In the genomic region with DNA sequence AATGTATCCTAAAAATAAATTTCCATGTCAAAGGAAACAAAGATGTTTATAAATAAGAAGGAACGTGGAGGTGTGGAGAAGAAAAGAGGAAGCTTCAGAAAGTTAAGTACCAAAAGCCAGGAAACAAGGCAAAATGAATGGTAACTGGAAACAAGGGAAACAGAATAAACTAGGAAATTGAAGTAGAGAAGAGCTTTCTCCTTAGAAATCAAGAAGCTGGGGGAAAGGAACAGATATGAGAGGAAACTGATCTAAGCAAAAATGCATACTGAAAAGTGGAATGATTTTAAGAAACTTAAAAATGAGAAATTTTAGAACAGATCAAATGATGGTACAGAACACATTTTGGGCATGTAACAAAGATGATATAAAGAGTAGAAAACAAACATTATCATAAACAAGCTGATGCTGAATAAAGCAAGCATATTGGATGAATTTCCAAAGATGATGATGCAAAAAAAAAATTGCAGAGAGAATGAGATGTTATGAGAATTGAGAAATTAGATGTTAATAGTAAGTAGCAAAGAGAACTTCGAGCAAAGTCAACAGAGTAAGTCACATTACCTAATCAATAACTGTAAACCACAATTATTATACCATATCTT, we compare ENCODE assay signal across 9 cellular contexts. TPM values are rescaled to one million over a fixed set of nuclear protein-coding genes. Genes with fewer than 3 reads are reported as not detected.
DNase-seq lines count a peak whose midpoint lies in the region; FAIRE-seq and TF ChIP-seq lines count a peak whose summit lies in the region.
"Had no signal": no experiment of that assay in that cellular context is flagged by ENCODE, and none has a peak within 500 bp of the region (broad histone marks: within the 10 kb centered on the region; RNA-seq: fewer than 3 reads in every experiment).

No MANE protein-coding gene starts in this region.

- CTCF ChIA-PET in endothelial cell of umbilical vein (lab: Charles Lee): interaction anchor here (1.0 to 3.4 kb wide), 4 partner anchors 11 to 732 kb away, joined by 3 to 32 read pairs (median 5); no protein-coding TSS in a partner anchor

- intact Hi-C loops in endothelial cell of umbilical vein (cut with micrococcal nuclease): loop anchor here (5.0 to 10.0 kb wide), 3 partner anchors 246 to 612 kb away; no protein-coding TSS in a partner anchor
- intact Hi-C loops in sigmoid colon (cut with DNase I): loop anchor here (2.0 to 10.0 kb wide), 3 partner anchors 112 to 612 kb away; partner anchors contain the start of gene NDUFB2

- peaks cover 12% of the 10 kb centered on the region for H3K4me1 ChIP-seq in endothelial cell of umbilical vein (ENCODE audit: control insufficient read depth, extremely low read depth, insufficient read depth, low read length)
- peaks cover 3 to 42% (median 23%) of the 10 kb centered on the region in 4 donors for H3K4me1 ChIP-seq in sigmoid colon

- H3K9me1 ChIP-seq in endothelial cell of umbilical vein (replicated peaks; ENCODE audit: control insufficient read depth, extremely low read depth, insufficient read depth, low read length): no peaks in the 10 kb centered on the region

- no peak overlapping the region for H3K27ac ChIP-seq in endothelial cell of umbilical vein (ENCODE audit: insufficient read depth, low read depth, low read length)
- H3K27ac ChIP-seq in sigmoid colon: peak overlapping the region in 3 of 4 donors; percentile 96 to 100 (median 99)

- dilution Hi-C loops in endothelial cell of umbilical vein (cut with MboI; ENCODE audit: extremely low pct_ligation_motif_present, low sequenced_read_pairs): no loop called here

- H3K27me3 ChIP-seq in MG63 (no peaks in the 10 kb centered on the region), endothelial cell of umbilical vein (ENCODE audit: control insufficient read depth in 2 of 2, insufficient read depth in 2 of 2, low read length in 2 of 2) (peaks cover 0 to 2% of the 10 kb centered on the region in 2 experiments), sigmoid colon (no peaks in the 10 kb centered on the region)
- H3K27me3 ChIP-seq: pancreas had no signal

- H2AFZ ChIP-seq in endothelial cell of umbilical vein (ENCODE audit: low read depth, low read length): no peak overlapping the region

- no TSS peak for BruUV-seq in endothelial cell of umbilical vein (replicated peaks; lab: Mats Ljungman, UMichigan)

- H3K79me2 ChIP-seq in endothelial cell of umbilical vein (ENCODE audit: control insufficient read depth, insufficient read depth, low read length): peaks cover 62% of the 10 kb centered on the region

- no peaks in the 10 kb centered on the region for H3K9me3 ChIP-seq in MG63
- H3K9me3 ChIP-seq in endothelial cell of umbilical vein (replicated peaks; ENCODE audit: control insufficient read depth, insufficient read depth, low read length): no peaks in the 10 kb centered on the region
- H3K9me3 ChIP-seq in sigmoid colon: no peaks in the 10 kb centered on the region
- H3K9me3 ChIP-seq: pancreas had no signal

- H4K20me1 ChIP-seq in endothelial cell of umbilical vein (replicated peaks; ENCODE audit: control insufficient read depth, extremely low read depth, insufficient read depth, low read length): peaks cover 2% of the 10 kb centered on the region

- no peak for TF ChIP-seq EP300 in sigmoid colon (IDR thresholded peaks at IDR 0.05)

- WGBS in sigmoid colon, 2 donors: 51 to 54% methylated on average over 2 of the region's 2 CpGs

- FAIRE-seq in endothelial cell of umbilical vein (lab: Jason Lieb, UNC): no peak
- FAIRE-seq: pancreas had no signal

- peak; percentile 37 for DNase-seq in G401 (ENCODE audit: low spot score)
- DNase-seq in MG63: no peak
- DNase-seq in endothelial cell of umbilical vein (ENCODE audit: low read depth, low spot score): no peak
- no peak for DNase-seq in sigmoid colon
- no peak for DNase-seq in activated naive CD4-positive, alpha-beta T cell (lab: John Stamatoyannopoulos, UW)
- no peak for DNase-seq in GOT3 (lab: John Stamatoyannopoulos, UW)
- no peak for DNase-seq in NCI-H510A treated with DMSO at 0.1 percent for 48 hours (lab: John Stamatoyannopoulos, UW)
- DNase-seq: activated naive CD4-positive, alpha-beta T cell treated with anti-CD3 and anti-CD28 coated beads, Interleukin-2, amount 50 U/mL, for 16 hours had no signal

- in situ Hi-C loops in G401 (cut with HindIII; ENCODE audit: low sequenced_read_pairs): no loop called here

- no peak for TF ChIP-seq POLR2A in endothelial cell of umbilical vein (IDR thresholded peaks at IDR 0.05; ENCODE audit: low read depth, low read length)
- no peak for TF ChIP-seq POLR2A in sigmoid colon (IDR thresholded peaks at IDR 0.05)

- peak overlapping the region; percentile 100 for H3K4me2 ChIP-seq in endothelial cell of umbilical vein (ENCODE audit: insufficient read depth, low read length)

- H3K36me3 ChIP-seq in MG63 (no peaks in the 10 kb centered on the region), endothelial cell of umbilical vein (ENCODE audit: control insufficient read depth in 2 of 2, extremely low read depth in 1 of 2, insufficient read depth in 2 of 2, low read length in 2 of 2) (no peaks in the 10 kb centered on the region), sigmoid colon (no peaks in the 10 kb centered on the region)
- H3K36me3 ChIP-seq: pancreas had no signal

- no peak for TF ChIP-seq CTCF in endothelial cell of umbilical vein (IDR thresholded peaks at IDR 0.05; ENCODE audit: extremely low read depth in 1 of 2, insufficient read depth in 1 of 2, low read depth in 1 of 2, low read length in 2 of 2)
- TF ChIP-seq CTCF in sigmoid colon (IDR thresholded peaks at IDR 0.05): no peak

- peak overlapping the region; percentile 97 for H3K9ac ChIP-seq in endothelial cell of umbilical vein (replicated peaks; ENCODE audit: extremely low read depth, insufficient read depth, low read length)

- POLR2A ChIA-PET in endothelial cell of umbilical vein (lab: Charles Lee): interaction anchor here (0.5 to 0.6 kb wide), 2 partner anchors 70 to 861 kb away, joined by 3 to 4 read pairs; no protein-coding TSS in a partner anchor

- H3K4me3 ChIP-seq in MG63 (peak overlapping the region; percentile 81), endothelial cell of umbilical vein (replicated peaks in 1 of 3; ENCODE audit: insufficient read depth in 1 of 3, low read depth in 1 of 3, low read length in 3 of 3) (peak overlapping the region in 1 of 3 experiments; percentile 88), sigmoid colon (peak overlapping the region in 2 of 4 donors; percentile 91 to 94)

TF ChIP-seq in endothelial cell of umbilical vein, 7 proteins besides CTCF, POLR2A, EP300 and RAD21:
- no peak for TF ChIP-seq JUN (IDR thresholded peaks at IDR 0.05; ENCODE audit: borderline replicate concordance, insufficient read depth, insufficient read length, low read depth)

RNA-seq across cellular contexts. Expression of gene BRAF, which starts 1.9 kb away (rescaled TPM):
- total RNA-seq in G401 (2014; rRNA removed; shearing (Covaris generic)): 11.4 and 20.0 TPM in 2 replicates
- 4.2 TPM in 2 replicates for total RNA-seq in MG63 (2014; rRNA removed; shearing (Covaris generic); ENCODE audit: low replicate concordance)
- total RNA-seq in endothelial cell of umbilical vein (25.7 and 26.2 TPM in 2 replicates), sigmoid colon (10 to 100 TPM; 43.1 to 64.8 (median 54.5) TPM)
- polyA plus RNA-seq in endothelial cell of umbilical vein (6.4 and 6.6 TPM in 2 replicates), sigmoid colon (1 to 10 TPM; 4.8 to 7.5 (median 4.9) TPM)
- 6.1 and 6.4 TPM in 2 replicates for polyA plus RNA-seq in endothelial cell of umbilical vein (2011; cell fraction: cytosol; rRNA removed)
- polyA plus RNA-seq in endothelial cell of umbilical vein (2011; cell fraction: nucleus; rRNA removed): 30.9 and 31.1 TPM in 2 replicates
- 7.9 and 9.5 TPM in 2 replicates for polyA plus RNA-seq in endothelial cell of umbilical vein (2012)
- polyA minus RNA-seq in endothelial cell of umbilical vein: 45.0 and 51.0 TPM in 2 replicates
- 21.3 TPM for polyA minus RNA-seq in endothelial cell of umbilical vein (2011; cell fraction: cytosol; rRNA and poly(A)+ RNA removed)
- polyA minus RNA-seq in endothelial cell of umbilical vein (2011; cell fraction: nucleus; rRNA and poly(A)+ RNA removed): 99.7 and 133 TPM in 2 replicates
